19 cellular contexts compared by ENCODE assay signal in genomic region chr16:49739381-49739780, GRCh38.
DNase-seq lines count a peak whose midpoint lies in the region; ATAC-seq and TF ChIP-seq lines count a peak whose summit lies in the region.
"Had no signal": no experiment of that assay in that cellular context is flagged by ENCODE, and none has a peak within 500 bp of the region (broad histone marks: within the 10 kb centered on the region; RNA-seq: fewer than 3 reads in every experiment).

No MANE protein-coding gene starts in this region.

- in situ Hi-C loops in astrocyte of the spinal cord (cut with HindIII; ENCODE audit: low sequenced_read_pairs), result no loop called here

- H3K4me1 Mint-ChIP-seq in nephron progenitor cell, result peaks cover 89% of the 10 kb centered on the region
- H3K4me1 Mint-ChIP-seq: activated CD4-positive, alpha-beta T cell treated with anti-CD3 and anti-CD28 coated beads, Interleukin-2, amount 10 ng/mL, durations not matched to agents 24 days and 14 days had no signal

- H3K36me3 ChIP-seq in HEK293 (ENCODE audit: control insufficient read depth in 2 of 2, insufficient read depth in 1 of 2, low read length in 2 of 2), result no peaks in the 10 kb centered on the region
- H3K36me3 ChIP-seq: heart right ventricle, left lung, stomach had no signal

- no peak overlapping the region for H3K4me3 ChIP-seq in HEK293 (ENCODE audit: low read depth, low read length)
- no peak overlapping the region for H3K4me3 ChIP-seq in astrocyte of the spinal cord (ENCODE audit: low read depth, low read length)
- H3K4me3 ChIP-seq: heart right ventricle, left lung, stomach had no signal

- H3K27ac ChIP-seq in HEK293 (ENCODE audit: extremely low read depth, low read depth, low read length), result no peak overlapping the region
- H3K27ac ChIP-seq: epithelial cell of prostate, heart right ventricle, left lung, stomach had no signal

- peaks cover 5% of the 10 kb centered on the region for H3K9me3 Mint-ChIP-seq in nephron progenitor cell
- H3K9me3 Mint-ChIP-seq: activated CD4-positive, alpha-beta T cell treated with anti-CD3 and anti-CD28 coated beads, Interleukin-2, amount 10 ng/mL, durations not matched to agents 24 days and 14 days; activated T-cell treated with anti-CD3 and anti-CD28 coated beads, Interleukin-2, amount 50 U/mL, for 24 hours had no signal

- no peak overlapping the region for H3K4me3 Mint-ChIP-seq in nephron progenitor cell
- H3K4me3 Mint-ChIP-seq: activated CD4-positive, alpha-beta T cell treated with anti-CD3 and anti-CD28 coated beads, Interleukin-2, amount 10 ng/mL, durations not matched to agents 24 days and 14 days; activated T-cell treated with anti-CD3 and anti-CD28 coated beads, Interleukin-2, amount 50 U/mL, for 24 hours had no signal

- CTCF ChIA-PET in HEK293 (lab: Yijun Ruan, JAX), result interaction anchor here (0.6 kb wide), 1 partner anchor 125 kb away, joined by 3 read pairs; no protein-coding TSS in a partner anchor

- H3K36me3 Mint-ChIP-seq in nephron progenitor cell (ENCODE audit: low read depth), result peaks cover 11% of the 10 kb centered on the region

- no peaks in the 10 kb centered on the region for H3K9me3 ChIP-seq in HEK293 (ENCODE audit: control insufficient read depth, insufficient read depth, low read depth, low read length)
- H3K9me3 ChIP-seq: heart right ventricle, left lung, stomach had no signal

- H3K27ac Mint-ChIP-seq in nephron progenitor cell, result no peak overlapping the region
- H3K27ac Mint-ChIP-seq: activated CD4-positive, alpha-beta T cell treated with anti-CD3 and anti-CD28 coated beads, Interleukin-2, amount 10 ng/mL, durations not matched to agents 24 days and 14 days; activated T-cell treated with anti-CD3 and anti-CD28 coated beads, Interleukin-2, amount 50 U/mL, for 24 hours had no signal

- peak; percentile 1 for DNase-seq in NCI-H748 (lab: John Stamatoyannopoulos, UW; ENCODE audit: unreplicated experiment)
- DNase-seq in NCI-H748 treated with DMSO at 0.1 percent for 48 hours (lab: John Stamatoyannopoulos, UW), result no peak
- no peak for DNase-seq in astrocyte of the spinal cord (ENCODE audit: low read depth, low spot score)
- peak; percentile 39 for DNase-seq in nephron progenitor cell
- DNase-seq in SIG-M5 treated with dmso at 0.1 percent for 504 hours (lab: John Stamatoyannopoulos, UW; ENCODE audit: unreplicated experiment), result no peak
- DNase-seq in T-helper 1 cell, result no peak
- DNase-seq: activated CD4-positive, alpha-beta T cell treated with anti-CD3 and anti-CD28 coated beads, Interleukin-2, amount 10 ng/mL, durations not matched to agents 24 days and 14 days; activated T-cell treated with anti-CD3 and anti-CD28 coated beads, Interleukin-2, amount 50 U/mL, for 24 hours; cerebellar nuclear complex; HCEC 1CT; heart right ventricle; left lung; NCI-H1048; stimulated activated CD4-positive, alpha-beta T cell treated with anti-CD3 and anti-CD28 coated beads, Interleukin-12 subunit alpha, Interleukin-12 subunit beta, amount 100 ng/mL, for 4 hours; stomach; T1000 had no signal

- 0 out of 2 replicates have a peak, but pooled peaks have one; percentile 17 for TF ChIP-seq CTCF in HEK293 (tag by site-specific recombination; IDR thresholded peaks at IDR 0.05)
- peak; percentile 19 for TF ChIP-seq CTCF in astrocyte of the spinal cord (IDR thresholded peaks at IDR 0.05; ENCODE audit: low read depth, low read length)
- peak; percentile 24 for TF ChIP-seq CTCF in nephron progenitor cell (IDR thresholded peaks at IDR 0.05)

- no peak for ATAC-seq in HG02970 (IDR thresholded peaks at IDR 0.05; ENCODE audit: low FRiP score, unreplicated experiment)
- ATAC-seq: heart right ventricle, left lung had no signal

- H3K27me3 Mint-ChIP-seq in nephron progenitor cell (ENCODE audit: low read depth, poor library complexity), result peaks cover 5% of the 10 kb centered on the region
- H3K27me3 Mint-ChIP-seq: activated CD4-positive, alpha-beta T cell treated with anti-CD3 and anti-CD28 coated beads, Interleukin-2, amount 10 ng/mL, durations not matched to agents 24 days and 14 days had no signal

- no peaks in the 10 kb centered on the region for H3K4me1 ChIP-seq in HEK293 (ENCODE audit: control insufficient read depth, insufficient read depth, low read length)
- H3K4me1 ChIP-seq: left lung, stomach had no signal

- POLR2A ChIA-PET in HEK293 (lab: Yijun Ruan, JAX), result interaction anchor here (0.7 kb wide), 1 partner anchor 330 kb away, joined by 5 read pairs; no protein-coding TSS in a partner anchor

TF ChIP-seq in HEK293, 187 proteins besides CTCF, POLR2A, EP300 and RAD21:
- TF ChIP-seq ZBTB17 (tag by site-specific recombination; IDR thresholded peaks at IDR 0.05), result 0 out of 2 replicates have a peak, but pooled peaks have one; percentile 11
- TF ChIP-seq, protein P1, sequence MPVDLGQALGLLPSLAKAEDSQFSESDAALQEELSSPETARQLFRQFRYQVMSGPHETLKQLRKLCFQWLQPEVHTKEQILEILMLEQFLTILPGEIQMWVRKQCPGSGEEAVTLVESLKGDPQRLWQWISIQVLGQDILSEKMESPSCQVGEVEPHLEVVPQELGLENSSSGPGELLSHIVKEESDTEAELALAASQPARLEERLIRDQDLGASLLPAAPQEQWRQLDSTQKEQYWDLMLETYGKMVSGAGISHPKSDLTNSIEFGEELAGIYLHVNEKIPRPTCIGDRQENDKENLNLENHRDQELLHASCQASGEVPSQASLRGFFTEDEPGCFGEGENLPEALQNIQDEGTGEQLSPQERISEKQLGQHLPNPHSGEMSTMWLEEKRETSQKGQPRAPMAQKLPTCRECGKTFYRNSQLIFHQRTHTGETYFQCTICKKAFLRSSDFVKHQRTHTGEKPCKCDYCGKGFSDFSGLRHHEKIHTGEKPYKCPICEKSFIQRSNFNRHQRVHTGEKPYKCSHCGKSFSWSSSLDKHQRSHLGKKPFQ (tag by site-specific recombination; IDR thresholded peaks at IDR 0.05), result peak; percentile 81
- TF ChIP-seq ZNF350 (tag by site-specific recombination; IDR thresholded peaks at IDR 0.05), result no peak
- no peak for TF ChIP-seq KLF7 (tag by site-specific recombination; IDR thresholded peaks at IDR 0.05; ENCODE audit: borderline replicate concordance)
- TF ChIP-seq ZFHX2 (tag by site-specific recombination; conservative IDR thresholded peaks at IDR 0.05), result peak; percentile 25; the same call in 1 of the 2 replicates
- no peak for TF ChIP-seq ZNF248 (tag by site-specific recombination; IDR thresholded peaks at IDR 0.05)
- TF ChIP-seq HOXA7 (CRISPR knock-in tag; IDR thresholded peaks at IDR 0.05; ENCODE audit: borderline replicate concordance), result no peak
- TF ChIP-seq ZNF768 (tag by site-specific recombination; IDR thresholded peaks at IDR 0.05), result no peak
- TF ChIP-seq ZNF423 (tag by site-specific recombination; IDR thresholded peaks at IDR 0.05), result no peak
- peak; percentile 68; the same call in 1 of the 2 replicates for TF ChIP-seq EGR2 (tag by site-specific recombination; IDR thresholded peaks at IDR 0.05; ENCODE audit: low read depth)
- no peak for TF ChIP-seq KLF1 (tag by site-specific recombination; IDR thresholded peaks at IDR 0.05)

Comparison
In these comparisons a context has a peak if more than half of its experiments do, and no peak if none do; other contexts are left out.
1. DNase-seq: peak in NCI-H748 (single experiment) and nephron progenitor cell (single experiment); none in NCI-H748 treated with DMSO at 0.1 percent for 48 hours (single experiment), astrocyte of the spinal cord (single experiment), SIG-M5 treated with dmso at 0.1 percent for 504 hours (single experiment) and T-helper 1 cell (0 of 5).
2. Peak in every context shown above with its lines, with median percentiles within 50 percentile points of each other: CTCF ChIP-seq.